ENCODE assay signal across 22 cellular contexts in genomic region chr15:56001476-56002078, GRCh38. TPM values are rescaled to one million over a fixed set of nuclear protein-coding genes. Genes with fewer than 3 reads are reported as not detected.
DNase-seq lines count a peak whose midpoint lies in the region; FAIRE-seq and TF ChIP-seq lines count a peak whose summit lies in the region.
"Had no signal": no experiment of that assay in that cellular context is flagged by ENCODE, and none has a peak within 500 bp of the region (broad histone marks: within the 10 kb centered on the region; RNA-seq: fewer than 3 reads in every experiment).

No MANE protein-coding gene starts in this region.

- H3K18ac ChIP-seq in trophoblast cell (ENCODE audit: low read length) = no peak overlapping the region

- H4K12ac ChIP-seq in trophoblast cell (ENCODE audit: low read depth, low read length) = no peak overlapping the region

- H3K9me3 ChIP-seq in HEK293 (ENCODE audit: control insufficient read depth, insufficient read depth, low read depth, low read length) (no peaks in the 10 kb centered on the region), PC-9 (ENCODE audit: insufficient read depth, low read depth) (no peaks in the 10 kb centered on the region), trophoblast cell (ENCODE audit: insufficient read depth, low read depth, low read length) (no peaks in the 10 kb centered on the region)
- H3K9me3 ChIP-seq: SJSA1 had no signal

- H4K8ac ChIP-seq in trophoblast cell (ENCODE audit: low read depth, low read length) = no peak overlapping the region

- H3K27me3 ChIP-seq in PC-9 (ENCODE audit: insufficient read depth, low read depth) (no peaks in the 10 kb centered on the region), trophoblast cell (ENCODE audit: insufficient read depth, low read length) (no peaks in the 10 kb centered on the region)

- peaks cover 33% of the 10 kb centered on the region for H3F3A ChIP-seq in PC-9 (ENCODE audit: insufficient read depth, low read depth)

- H2AFZ ChIP-seq in PC-9 (no peak overlapping the region), trophoblast cell (ENCODE audit: insufficient read depth, low read length, poor library complexity) (no peak overlapping the region)

- no peak overlapping the region for H3K23ac ChIP-seq in trophoblast cell (ENCODE audit: low read length)

- POLR2A ChIA-PET in HEK293 (lab: Yijun Ruan, JAX) (interaction anchor here (1.0 kb wide), 1 partner anchor 18 kb away, joined by 4 read pairs; no protein-coding TSS in a partner anchor), PC-9 (lab: Charles Lee; ENCODE audit: unreplicated experiment) (interaction anchor here (0.5 to 0.6 kb wide), 2 partner anchors 51 to 104 kb away, joined by 4 to 8 read pairs; no protein-coding TSS in a partner anchor)

- H3K36me3 ChIP-seq in HEK293 (ENCODE audit: control insufficient read depth in 2 of 2, insufficient read depth in 1 of 2, low read length in 2 of 2) (no peaks in the 10 kb centered on the region), PC-9 (ENCODE audit: low read depth) (no peaks in the 10 kb centered on the region), trophoblast cell (ENCODE audit: control insufficient read depth in 1 of 2, insufficient read depth in 2 of 2, low read length in 2 of 2) (no peaks in the 10 kb centered on the region)
- H3K36me3 ChIP-seq: SJSA1 had no signal

- TF ChIP-seq CTCF in HEK293 (tag by site-specific recombination; IDR thresholded peaks at IDR 0.05) = no peak
- no peak for TF ChIP-seq CTCF in PC-9 (conservative IDR thresholded peaks at IDR 0.05)

- peak overlapping the region; percentile 2 for H2BK120ac ChIP-seq in trophoblast cell (ENCODE audit: insufficient read depth, low read length, poor library complexity)

- H3K9me2 ChIP-seq in PC-9 (ENCODE audit: insufficient read depth) = no peaks in the 10 kb centered on the region

- FAIRE-seq in HTR-8/SVneo (lab: Jason Lieb, UNC) = no peak
- FAIRE-seq: G401.6, GM12892, GM19239 had no signal

- H3K14ac ChIP-seq in trophoblast cell (ENCODE audit: low read length) = no peak overlapping the region

- H3K4ac ChIP-seq in trophoblast cell (ENCODE audit: low read depth, low read length) = no peak overlapping the region

- no TSS peak for BruUV-seq in PC-9 (replicated peaks; lab: Mats Ljungman, UMichigan)

- H2BK5ac ChIP-seq in trophoblast cell (ENCODE audit: low read depth, low read length, poor library complexity) = no peak overlapping the region

- H4K20me1 ChIP-seq in PC-9 (ENCODE audit: insufficient read depth) = no peaks in the 10 kb centered on the region

- H3K79me2 ChIP-seq in PC-9 (ENCODE audit: low read depth) (no peaks in the 10 kb centered on the region), trophoblast cell (ENCODE audit: control insufficient read depth, insufficient read depth, low read length, poor library complexity) (no peaks in the 10 kb centered on the region)

- no peak overlapping the region for H3K9ac ChIP-seq in trophoblast cell (ENCODE audit: low read length)

- no peak overlapping the region for H2AK5ac ChIP-seq in trophoblast cell (ENCODE audit: low read length)

- H3K27ac ChIP-seq in HEK293 (ENCODE audit: extremely low read depth, low read depth, low read length) (no peak overlapping the region), PC-9 (peak overlapping the region; percentile 67), epithelial cell of prostate (peak overlapping the region; percentile 87), trophoblast cell (ENCODE audit: low read depth, low read length) (no peak overlapping the region)
- H3K27ac ChIP-seq: SJSA1 had no signal

- H2BK12ac ChIP-seq in trophoblast cell (ENCODE audit: low read length) = no peak overlapping the region

- peaks cover 6% of the 10 kb centered on the region for H3K79me1 ChIP-seq in trophoblast cell (ENCODE audit: low read length)

- no CpG with 5 or more reads among the region's 3 CpGs for WGBS in trophoblast cell (ENCODE audit: extremely low coverage, insufficient coverage, insufficient read length)

- intact Hi-C loops in PC-9 (cut with micrococcal nuclease; ENCODE audit: unreplicated experiment) = no loop called here

- peak overlapping the region; percentile 18 for H4K91ac ChIP-seq in trophoblast cell (ENCODE audit: low read depth, low read length)

- DNase-seq in PC-9 = peak in 1 of 2 experiments; percentile 58
- peak; percentile 53 for DNase-seq in epithelial cell of prostate (ENCODE audit: low read depth, low spot score)
- peak in 1 of 2 donors; percentile 22 for DNase-seq in trophoblast cell
- DNase-seq in DMS53 treated with DMSO at 0.1 percent for 48 hours (lab: John Stamatoyannopoulos, UW; ENCODE audit: unreplicated experiment) = no peak
- no peak for DNase-seq in SHP77 (lab: John Stamatoyannopoulos, UW)
- DNase-seq in HTR-8/SVneo (ENCODE audit: insufficient read length, low spot score) = no peak
- DNase-seq: AML-193; C1 segment of cervical spinal cord; CD8-positive, alpha-beta T cell; GOT3; HCEC 1CT; IMR-90; NCI-H1417 treated with DMSO at 0.1 percent for 48 hours; NCI-H187 treated with DMSO at 0.1 percent for 48 hours; NCI-H2107; NCI-H446 treated with DMSO at 0.1 percent for 48 hours; NCI-H526 treated with DMSO at 0.1 percent for 48 hours had no signal

- CTCF ChIA-PET in HEK293 (lab: Yijun Ruan, JAX) = interaction anchor here (0.9 to 1.7 kb wide), 2 partner anchors 8 to 16 kb away, joined by 3 read pairs; partner anchors contain the start of gene NEDD4
- CTCF ChIA-PET in PC-9 (lab: Charles Lee) = no interaction called here

- no peaks in the 10 kb centered on the region for H3K4me1 ChIP-seq in HEK293 (ENCODE audit: control insufficient read depth, insufficient read depth, low read length)
- H3K4me1 ChIP-seq in PC-9 (replicated peaks; ENCODE audit: insufficient read depth) = peaks cover 58% of the 10 kb centered on the region
- H3K4me1 ChIP-seq in trophoblast cell (ENCODE audit: control insufficient read depth in 1 of 2, insufficient read depth in 2 of 2, low read length in 2 of 2) = peaks cover 0 to 9% of the 10 kb centered on the region in 2 experiments
- H3K4me1 ChIP-seq: SJSA1 had no signal

- H3K4me3 ChIP-seq in HEK293 (ENCODE audit: low read depth, low read length) = no peak overlapping the region
- no peak overlapping the region for H3K4me3 ChIP-seq in PC-9
- no peak overlapping the region for H3K4me3 ChIP-seq in trophoblast cell (ENCODE audit: low read depth, low read length)
- H3K4me3 ChIP-seq: SJSA1 had no signal

- H3K4me2 ChIP-seq in PC-9 (peak overlapping the region; percentile 57), trophoblast cell (ENCODE audit: low read length) (no peak overlapping the region)

TF ChIP-seq in HEK293, 187 proteins besides CTCF, POLR2A, EP300 and RAD21 (continues in another document):
- TF ChIP-seq SCRT2 (tag by site-specific recombination; IDR thresholded peaks at IDR 0.05) (peak; percentile 70), SP7 (tag by site-specific recombination; IDR thresholded peaks at IDR 0.05) (peak; percentile 60; the same call in 1 of the 2 replicates), KLF10 (tag by site-specific recombination; IDR thresholded peaks at IDR 0.05) (0 out of 2 replicates have a peak, but pooled peaks have one; percentile 17), MYNN (tag by site-specific recombination; IDR thresholded peaks at IDR 0.05; ENCODE audit: borderline replicate concordance) (no peak), ZNF132 (tag by site-specific recombination; IDR thresholded peaks at IDR 0.05; ENCODE audit: borderline replicate concordance) (no peak), ZNF660 (tag by site-specific recombination; IDR thresholded peaks at IDR 0.05) (no peak), ZNF549 (tag by site-specific recombination; IDR thresholded peaks at IDR 0.05) (no peak), ZNF148 (tag by site-specific recombination; IDR thresholded peaks at IDR 0.05; ENCODE audit: borderline replicate concordance) (no peak), KLF8 (tag by site-specific recombination; IDR thresholded peaks at IDR 0.05) (0 out of 2 replicates have a peak, but pooled peaks have one; percentile 30), ZNF560 (tag by site-specific recombination; IDR thresholded peaks at IDR 0.05; ENCODE audit: borderline replicate concordance) (no peak)
- TF ChIP-seq, protein P1, sequence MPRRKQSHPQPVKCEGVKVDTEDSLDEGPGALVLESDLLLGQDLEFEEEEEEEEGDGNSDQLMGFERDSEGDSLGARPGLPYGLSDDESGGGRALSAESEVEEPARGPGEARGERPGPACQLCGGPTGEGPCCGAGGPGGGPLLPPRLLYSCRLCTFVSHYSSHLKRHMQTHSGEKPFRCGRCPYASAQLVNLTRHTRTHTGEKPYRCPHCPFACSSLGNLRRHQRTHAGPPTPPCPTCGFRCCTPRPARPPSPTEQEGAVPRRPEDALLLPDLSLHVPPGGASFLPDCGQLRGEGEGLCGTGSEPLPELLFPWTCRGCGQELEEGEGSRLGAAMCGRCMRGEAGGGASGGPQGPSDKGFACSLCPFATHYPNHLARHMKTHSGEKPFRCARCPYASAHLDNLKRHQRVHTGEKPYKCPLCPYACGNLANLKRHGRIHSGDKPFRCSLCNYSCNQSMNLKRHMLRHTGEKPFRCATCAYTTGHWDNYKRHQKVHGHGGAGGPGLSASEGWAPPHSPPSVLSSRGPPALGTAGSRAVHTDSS (tag by site-specific recombination; IDR thresholded peaks at IDR 0.05) = no peak

RNA-seq across cellular contexts. Expression of gene NEDD4, which starts 8.2 kb away (rescaled TPM):
- 17.8 and 24.5 TPM in 2 replicates for total RNA-seq in PC-9 (2021)
- polyA plus RNA-seq in trophoblast cell (2013) = 10.1 and 10.8 TPM in 2 replicates

Comparison
In these comparisons a context has a peak if more than half of its experiments do, and no peak if none do; other contexts are left out.
1. H3K27ac ChIP-seq: peak in PC-9 (single experiment) and epithelial cell of prostate (single experiment); none in HEK293 (single experiment) and trophoblast cell (single experiment).